Comparison of ENCODE assay signal across 8 cellular contexts in the genomic region with DNA sequence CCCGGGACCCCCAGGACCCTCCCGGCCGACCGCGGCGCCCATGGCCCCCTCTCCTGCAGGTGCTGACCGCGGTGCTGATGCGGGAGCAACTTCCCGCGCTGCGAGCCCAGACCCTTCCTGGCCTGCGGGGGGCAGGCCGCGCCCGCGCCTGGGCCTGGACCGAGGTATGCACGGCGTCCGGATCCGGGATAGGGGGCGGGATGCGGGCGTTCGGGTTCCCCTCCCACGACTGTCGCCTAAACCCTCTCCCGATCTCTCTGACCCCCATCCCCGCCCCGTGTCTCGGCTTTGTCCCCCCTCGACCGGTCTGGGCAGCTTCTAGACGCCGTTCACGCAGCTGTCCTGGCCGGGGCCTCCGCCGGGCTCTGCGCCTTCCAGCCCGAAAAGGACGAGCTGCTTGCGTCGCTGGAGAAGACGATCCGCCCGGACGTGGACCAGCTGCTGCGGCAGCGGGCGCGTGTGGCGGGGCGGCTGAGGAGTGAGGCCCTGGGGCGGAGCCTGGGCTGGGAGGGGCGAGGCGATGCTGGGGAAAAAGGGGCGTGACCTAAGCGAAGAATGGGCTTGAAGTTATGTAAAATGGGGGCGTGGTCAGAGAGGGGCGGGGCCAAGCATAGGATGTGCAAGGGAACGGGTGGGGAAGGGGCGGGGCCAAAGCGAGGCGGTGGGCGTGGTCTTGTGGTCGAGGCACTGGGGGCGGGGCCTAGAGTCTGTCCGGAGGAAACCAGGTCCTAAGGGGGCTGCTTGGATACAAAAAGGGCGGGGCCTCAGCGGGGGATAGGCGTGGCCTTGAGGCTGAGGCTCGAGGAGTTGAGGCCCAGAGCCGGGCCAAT. TPM values are rescaled to one million over a fixed set of nuclear protein-coding genes. Genes with fewer than 3 reads are reported as not detected.
A peak's percentile ranks its signal among the peaks of the same experiment; 100 is the strongest.
DNase-seq lines count a peak whose midpoint lies in the region; ATAC-seq and TF ChIP-seq lines count a peak whose summit lies in the region.

No MANE protein-coding gene starts in this region.

- POLR2A ChIA-PET in GM10248 (lab: Yijun Ruan, JAX): no interaction called here
- POLR2A ChIA-PET in activated CD4-positive, alpha-beta T cell treated with anti-CD3 and anti-CD28 coated beads, Interleukin-2, amount 10 ng/mL, durations not matched to agents 7 days and 5 days (lab: Charles Lee): no interaction called here

- ATAC-seq in HG03460 (IDR thresholded peaks at IDR 0.05; ENCODE audit: unreplicated experiment): peak; percentile 63
- no peak for ATAC-seq in GM18873 (IDR thresholded peaks at IDR 0.05; ENCODE audit: low FRiP score, unreplicated experiment)

- DNase-seq in GM10248 (ENCODE audit: extremely low spot score) (peak; percentile 95), NCI-H526 treated with DMSO at 0.1 percent for 48 hours (lab: John Stamatoyannopoulos, UW) (peak; percentile 61), dedifferentiated amniotic fluid mesenchymal stem cell (ENCODE audit: extremely low spot score) (peak; percentile 69), left kidney (ENCODE audit: low read depth, low spot score) (peak; percentile 95)
- DNase-seq in activated CD4-positive, alpha-beta T cell treated with anti-CD3 and anti-CD28 coated beads, Interleukin-2, amount 10 ng/mL, durations not matched to agents 7 days and 5 days: peak; percentile 97
- peak; percentile 91 to 98 (median 94) for DNase-seq in stimulated activated CD4-positive, alpha-beta T cell treated with anti-CD3 and anti-CD28 coated beads, Interleukin-1b, Interleukin-23, amount 100 ng/mL, for 24 hours (ENCODE audit: low read depth in 4 of 4, low spot score in 1 of 4)

- H3K36me3 Mint-ChIP-seq in activated CD4-positive, alpha-beta T cell treated with anti-CD3 and anti-CD28 coated beads, Interleukin-2, amount 10 ng/mL, durations not matched to agents 7 days and 5 days (ENCODE audit: low read depth): no peaks in the 10 kb centered on the region

- peaks cover 13% of the 10 kb centered on the region for H3K27me3 Mint-ChIP-seq in activated CD4-positive, alpha-beta T cell treated with anti-CD3 and anti-CD28 coated beads, Interleukin-2, amount 10 ng/mL, durations not matched to agents 7 days and 5 days

- peak overlapping the region; percentile 76 for H3K27ac Mint-ChIP-seq in activated CD4-positive, alpha-beta T cell treated with anti-CD3 and anti-CD28 coated beads, Interleukin-2, amount 10 ng/mL, durations not matched to agents 7 days and 5 days

- peak overlapping the region; percentile 76 for H3K4me3 Mint-ChIP-seq in activated CD4-positive, alpha-beta T cell treated with anti-CD3 and anti-CD28 coated beads, Interleukin-2, amount 10 ng/mL, durations not matched to agents 7 days and 5 days

- CTCF ChIA-PET in GM10248 (lab: Yijun Ruan, JAX): interaction anchor here (0.8 to 1.1 kb wide), 3 partner anchors 10 to 13 kb away, joined by 3 to 4 read pairs (median 3); no protein-coding TSS in a partner anchor
- CTCF ChIA-PET in activated CD4-positive, alpha-beta T cell treated with anti-CD3 and anti-CD28 coated beads, Interleukin-2, amount 10 ng/mL, durations not matched to agents 7 days and 5 days (lab: Charles Lee): interaction anchor here (0.8 to 1.3 kb wide), 2 partner anchors 43 to 67 kb away, joined by 3 to 8 read pairs; no protein-coding TSS in a partner anchor

- TF ChIP-seq CTCF in GM10248 (IDR thresholded peaks at IDR 0.05; ENCODE audit: control extremely low read depth, extremely low read depth, low read depth, missing control alignments): peak; percentile 18

- peaks cover 14% of the 10 kb centered on the region for H3K4me1 Mint-ChIP-seq in activated CD4-positive, alpha-beta T cell treated with anti-CD3 and anti-CD28 coated beads, Interleukin-2, amount 10 ng/mL, durations not matched to agents 7 days and 5 days

- no peaks in the 10 kb centered on the region for H3K9me3 Mint-ChIP-seq in activated CD4-positive, alpha-beta T cell treated with anti-CD3 and anti-CD28 coated beads, Interleukin-2, amount 10 ng/mL, durations not matched to agents 7 days and 5 days

RNA-seq across cellular contexts. Expression of a gene that starts 15.9 kb away (rescaled TPM):
- 10 to 100 TPM; 55.4 to 62.0 TPM for total RNA-seq in activated CD4-positive, alpha-beta T cell treated with anti-CD3 and anti-CD28 coated beads, Interleukin-2, amount 10 ng/mL, durations not matched to agents 7 days and 5 days

RNA-seq across cellular contexts. Expression of a gene that starts 28.1 kb away (rescaled TPM):
- total RNA-seq in activated CD4-positive, alpha-beta T cell treated with anti-CD3 and anti-CD28 coated beads, Interleukin-2, amount 10 ng/mL, durations not matched to agents 7 days and 5 days: 10 to 100 TPM; 81.8 to 93.0 TPM
